18 cellular contexts compared by ENCODE assay signal in genomic region chr14:60276347-60276746, GRCh38.
"Had no signal": no experiment of that assay in that cellular context is flagged by ENCODE, and none has a peak within 500 bp of the region (broad histone marks: within the 10 kb centered on the region; RNA-seq: fewer than 3 reads in every experiment).

No MANE protein-coding gene starts in this region.

- H3K9me3 ChIP-seq: prostate gland, suprapubic skin had no signal

- H3K27me3 ChIP-seq: suprapubic skin had no signal

- DNase-seq: activated CD4-positive, alpha-beta T cell treated with anti-CD3 and anti-CD28 coated beads for 4 hours; activated CD8-positive, alpha-beta memory T cell treated with anti-CD3 and anti-CD28 coated beads, Interleukin-2, amount 50 U/mL, for 4 hours; activated CD8-positive, alpha-beta T cell treated with anti-CD3 and anti-CD28 coated beads, Interleukin-2, amount 10 ng/mL, durations not matched to agents 7 days and 5 days; activated effector memory CD4-positive, alpha-beta T cell treated with anti-CD3 and anti-CD28 coated beads, Interleukin-2, amount 50 U/mL, for 16 hours; activated T-cell treated with anti-CD3 and anti-CD28 coated beads, Interleukin-2, amount 50 U/mL, for 48 hours; amniotic stem cell; effector memory CD4-positive, alpha-beta T cell; hypothalamus; right cardiac atrium; small intestine; WERI-Rb-1 had no signal

- H3K27ac Mint-ChIP-seq: activated CD8-positive, alpha-beta T cell treated with anti-CD3 and anti-CD28 coated beads, Interleukin-2, amount 10 ng/mL, durations not matched to agents 7 days and 5 days; activated naive CD4-positive, alpha-beta T cell treated with anti-CD3 and anti-CD28 coated beads, Interleukin-2, amount 50 U/mL, for 24 hours; brain; stimulated activated naive CD8-positive, alpha-beta T cell treated with anti-CD3 and anti-CD28 coated beads, Interleukin-15, Interleukin-2, amounts not matched to agents 100 ng/mL and 50 ng/mL, for 24 hours; T-helper 1 cell treated with Interleukin-12 subunit alpha and Interleukin-12 subunit beta and Interleukin-4 antibody, amounts not matched to agents 30 μg/mL and 1 μg/mL, for 36 hours had no signal

- ATAC-seq: activated CD8-positive, alpha-beta T cell treated with anti-CD3 and anti-CD28 coated beads, Interleukin-2, amount 10 ng/mL, durations not matched to agents 7 days and 5 days; right cardiac atrium had no signal

- H3K4me3 ChIP-seq: prostate gland, suprapubic skin had no signal

- H3K27me3 Mint-ChIP-seq: activated naive CD4-positive, alpha-beta T cell treated with anti-CD3 and anti-CD28 coated beads, Interleukin-2, amount 50 U/mL, for 24 hours; brain; stimulated activated naive CD8-positive, alpha-beta T cell treated with anti-CD3 and anti-CD28 coated beads, Interleukin-15, Interleukin-2, amounts not matched to agents 100 ng/mL and 50 ng/mL, for 24 hours had no signal

- H3K9me3 Mint-ChIP-seq: stimulated activated naive CD8-positive, alpha-beta T cell treated with anti-CD3 and anti-CD28 coated beads, Interleukin-15, Interleukin-2, amounts not matched to agents 100 ng/mL and 50 ng/mL, for 24 hours; T-helper 1 cell treated with Interleukin-12 subunit alpha and Interleukin-12 subunit beta and Interleukin-4 antibody, amounts not matched to agents 30 μg/mL and 1 μg/mL, for 36 hours had no signal

- H3K4me3 Mint-ChIP-seq: activated CD8-positive, alpha-beta T cell treated with anti-CD3 and anti-CD28 coated beads, Interleukin-2, amount 10 ng/mL, durations not matched to agents 7 days and 5 days; activated naive CD4-positive, alpha-beta T cell treated with anti-CD3 and anti-CD28 coated beads, Interleukin-2, amount 50 U/mL, for 24 hours; brain; neural crest cell; stimulated activated naive CD8-positive, alpha-beta T cell treated with anti-CD3 and anti-CD28 coated beads, Interleukin-15, Interleukin-2, amounts not matched to agents 100 ng/mL and 50 ng/mL, for 24 hours; T-helper 1 cell treated with Interleukin-12 subunit alpha and Interleukin-12 subunit beta and Interleukin-4 antibody, amounts not matched to agents 30 μg/mL and 1 μg/mL, for 36 hours had no signal

- H3K36me3 ChIP-seq: prostate gland, suprapubic skin, WERI-Rb-1 had no signal

- H3K27ac ChIP-seq: prostate gland, suprapubic skin, WERI-Rb-1 had no signal
